1 cellular context compared by ENCODE assay signal in genomic region chr7:156898938-156899337, GRCh38.
TF ChIP-seq lines count a peak whose summit lies in the region.

No MANE protein-coding gene starts in this region.

TF ChIP-seq in K562, 482 proteins besides CTCF, POLR2A, EP300 and RAD21:
- TF ChIP-seq SIX5 (IDR thresholded peaks at IDR 0.05; ENCODE audit: borderline replicate concordance in 1 of 2, insufficient read depth in 1 of 2, low read depth in 1 of 2, low read length in 2 of 2) = no peak
- TF ChIP-seq ATF3 (IDR thresholded peaks at IDR 0.05) = peak; percentile 82
- no peak for TF ChIP-seq ATF3 (CRISPR knock-in tag; conservative IDR thresholded peaks at IDR 0.05)
- no peak for TF ChIP-seq ELF2 (CRISPR knock-in tag; IDR thresholded peaks at IDR 0.05)
- no peak for TF ChIP-seq RHOXF2B (CRISPR knock-in tag; conservative IDR thresholded peaks at IDR 0.05)
- TF ChIP-seq TSHZ1 (CRISPR knock-in tag; IDR thresholded peaks at IDR 0.05) = no peak
- TF ChIP-seq PYGO2 (tag; IDR thresholded peaks at IDR 0.05) = no peak
- TF ChIP-seq MYNN (IDR thresholded peaks at IDR 0.05) = no peak
- no peak for TF ChIP-seq MYNN (CRISPR knock-in tag; IDR thresholded peaks at IDR 0.05)
- TF ChIP-seq FOXA1 (IDR thresholded peaks at IDR 0.05; ENCODE audit: borderline replicate concordance) = no peak
- no peak for TF ChIP-seq HDAC8 (tag; IDR thresholded peaks at IDR 0.05)
- TF ChIP-seq HNRNPK (IDR thresholded peaks at IDR 0.05; ENCODE audit: low read depth, low read length, poor library complexity, severe bottlenecking) = no peak
- TF ChIP-seq ZSCAN29 (IDR thresholded peaks at IDR 0.05) = no peak
- no peak for TF ChIP-seq GATA2 (CRISPR knock-in tag; IDR thresholded peaks at IDR 0.05)
- TF ChIP-seq ZNF639 (CRISPR knock-in tag; conservative IDR thresholded peaks at IDR 0.05 in 1 of 2, IDR thresholded peaks at IDR 0.05 in 1 of 2) = no peak
- peak; percentile 69 for TF ChIP-seq CEBPB (tag; IDR thresholded peaks at IDR 0.05)
- TF ChIP-seq NBN (IDR thresholded peaks at IDR 0.05; ENCODE audit: low read depth) = no peak
- TF ChIP-seq CBFA2T2 (conservative IDR thresholded peaks at IDR 0.05) = 0 out of 2 replicates have a peak, but pooled peaks have one; percentile 1
- TF ChIP-seq NFE2L1 (tag; IDR thresholded peaks at IDR 0.05; ENCODE audit: borderline replicate concordance, low read depth) = no peak
- no peak for TF ChIP-seq ILF3 (IDR thresholded peaks at IDR 0.05; ENCODE audit: borderline replicate concordance)
- TF ChIP-seq SMARCE1 (IDR thresholded peaks at IDR 0.05) = no peak
- no peak for TF ChIP-seq SLC30A9 (CRISPR knock-in tag; IDR thresholded peaks at IDR 0.05)
- no peak for TF ChIP-seq MAFF (IDR thresholded peaks at IDR 0.05; ENCODE audit: low read length)
- TF ChIP-seq FOXJ2 (tag; IDR thresholded peaks at IDR 0.05) = no peak
- peak; percentile 66; the same call in 1 of the 2 replicates for TF ChIP-seq CEBPG (CRISPR knock-in tag; IDR thresholded peaks at IDR 0.05)
- peak in 1 of 2 experiments; percentile 85; a peak in 2 of 4 replicates for TF ChIP-seq CEBPG (tag; conservative IDR thresholded peaks at IDR 0.05 in 1 of 2, IDR thresholded peaks at IDR 0.05 in 1 of 2)
